18 cellular contexts compared by ENCODE assay signal in genomic region chr4:47741200-47741599, GRCh38.
DNase-seq lines count a peak whose midpoint lies in the region; ATAC-seq and TF ChIP-seq lines count a peak whose summit lies in the region.
"Had no signal": no experiment of that assay in that cellular context is flagged by ENCODE, and none has a peak within 500 bp of the region (broad histone marks: within the 10 kb centered on the region; RNA-seq: fewer than 3 reads in every experiment).

No MANE protein-coding gene starts in this region.

- no peaks in the 10 kb centered on the region for H3K9me3 ChIP-seq in GM23248 (ENCODE audit: low read depth)
- peaks cover 0 to 42% (median 33%) of the 10 kb centered on the region in 8 donors for H3K9me3 ChIP-seq in spleen

- no peak overlapping the region for H3K9ac ChIP-seq in GM23248

- no peak for ATAC-seq in HG03354 (IDR thresholded peaks at IDR 0.05; ENCODE audit: poor library complexity, severe bottlenecking, unreplicated experiment)
- ATAC-seq: esophagus mucosa, right lobe of liver had no signal

- H2AFZ ChIP-seq in GM23248, result no peak overlapping the region

- H3K27me3 ChIP-seq in GM23248 (replicated peaks; ENCODE audit: insufficient read depth) (no peaks in the 10 kb centered on the region; the same call in 1 of the 2 replicates), spleen (replicated peaks in 1 of 7) (no peaks in the 10 kb centered on the region)
- H3K27me3 ChIP-seq: right lobe of liver had no signal

- TF ChIP-seq CTCF in NB4 (IDR thresholded peaks at IDR 0.05; ENCODE audit: low read depth, low read length), result no peak
- TF ChIP-seq CTCF in cardiac fibroblast (IDR thresholded peaks at IDR 0.05; ENCODE audit: low read depth, low read length), result no peak
- TF ChIP-seq CTCF in spleen (IDR thresholded peaks at IDR 0.05 in 8 of 11, conservative IDR thresholded peaks at IDR 0.05 in 3 of 11), result no peak

- H3K36me3 ChIP-seq in GM23248 (ENCODE audit: low read depth) (no peaks in the 10 kb centered on the region), spleen (no peaks in the 10 kb centered on the region)
- H3K36me3 ChIP-seq: right lobe of liver had no signal

- H3K27ac ChIP-seq in GM23248 (no peak overlapping the region), spleen (no peak overlapping the region)
- H3K27ac ChIP-seq: right lobe of liver, SK-N-MC had no signal

- H3F3A ChIP-seq in GM23248 (ENCODE audit: insufficient read depth), result no peaks in the 10 kb centered on the region

- no peaks in the 10 kb centered on the region for H3K4me1 ChIP-seq in GM23248 (ENCODE audit: insufficient read depth)
- H3K4me1 ChIP-seq in spleen, result no peaks in the 10 kb centered on the region
- H3K4me1 ChIP-seq: right lobe of liver had no signal

- no peak overlapping the region for H3K4me2 ChIP-seq in GM23248 (ENCODE audit: unreplicated experiment)

- H3K4me3 ChIP-seq in GM23248, result no peak overlapping the region
- H3K4me3 ChIP-seq in NB4 (ENCODE audit: low read depth, low read length), result no peak overlapping the region
- no peak overlapping the region for H3K4me3 ChIP-seq in cardiac fibroblast (replicated peaks in 1 of 2; ENCODE audit: low read depth in 2 of 2, low read length in 2 of 2)
- no peak overlapping the region for H3K4me3 ChIP-seq in spleen
- H3K4me3 ChIP-seq: right lobe of liver, SK-N-MC had no signal

- in situ Hi-C loops in GM23248 (cut with MboI), result no loop called here

- H3K79me2 ChIP-seq in GM23248 (ENCODE audit: insufficient read depth), result no peaks in the 10 kb centered on the region

- DNase-seq in GM23248 (peak; percentile 8), NB4 (ENCODE audit: low read depth) (peak; percentile 94), cardiac fibroblast (ENCODE audit: low read depth in 2 of 2) (peak; percentile 5 to 31), myocyte (ENCODE audit: low read depth) (peak; percentile 11), spleen (no peak)
- DNase-seq in activated CD4-positive, alpha-beta T cell treated with anti-CD3 and anti-CD28 coated beads, Interleukin-2, amount 50 U/mL, for 4 hours, result no peak
- DNase-seq: activated CD4-positive, alpha-beta T cell treated with anti-CD3 and anti-CD28 coated beads, Interleukin-2, amount 10 ng/mL, durations not matched to agents 24 days and 14 days; activated naive CD4-positive, alpha-beta T cell treated with Interleukin-2 at 50 U/mL for 16 hours; DMS153; hippocampal formation; NCI-H1436 treated with DMSO at 0.1 percent for 48 hours; NCI-H446; right lobe of liver; stimulated activated CD4-positive, alpha-beta T cell treated with anti-CD3 and anti-CD28 coated beads, Interleukin-2, amount 100 ng/mL, for 48 hours; substantia nigra had no signal

- no peak for TF ChIP-seq POLR2A in NB4 (IDR thresholded peaks at IDR 0.05; ENCODE audit: extremely low read depth, insufficient read length)
- no peak for TF ChIP-seq POLR2A in spleen (IDR thresholded peaks at IDR 0.05)

- H4K20me1 ChIP-seq in GM23248 (ENCODE audit: insufficient read depth), result no peaks in the 10 kb centered on the region

- H3K9me2 ChIP-seq in GM23248 (ENCODE audit: insufficient read depth), result no peaks in the 10 kb centered on the region

- intact Hi-C loops in spleen (cut with DNase I; ENCODE audit: low total_unique reads), result no loop called here

Comparison
In these comparisons a context has a peak if more than half of its experiments do, and no peak if none do; other contexts are left out.
1. DNase-seq: peak in GM23248 (single experiment), NB4 (single experiment), cardiac fibroblast (2 of 2) and myocyte (single experiment); none in activated CD4-positive, alpha-beta T cell treated with anti-CD3 and anti-CD28 coated beads, Interleukin-2, amount 50 U/mL, for 4 hours (0 of 2) and spleen (single experiment).